Comparison of ENCODE assay signal across 8 cellular contexts in the genomic region with DNA sequence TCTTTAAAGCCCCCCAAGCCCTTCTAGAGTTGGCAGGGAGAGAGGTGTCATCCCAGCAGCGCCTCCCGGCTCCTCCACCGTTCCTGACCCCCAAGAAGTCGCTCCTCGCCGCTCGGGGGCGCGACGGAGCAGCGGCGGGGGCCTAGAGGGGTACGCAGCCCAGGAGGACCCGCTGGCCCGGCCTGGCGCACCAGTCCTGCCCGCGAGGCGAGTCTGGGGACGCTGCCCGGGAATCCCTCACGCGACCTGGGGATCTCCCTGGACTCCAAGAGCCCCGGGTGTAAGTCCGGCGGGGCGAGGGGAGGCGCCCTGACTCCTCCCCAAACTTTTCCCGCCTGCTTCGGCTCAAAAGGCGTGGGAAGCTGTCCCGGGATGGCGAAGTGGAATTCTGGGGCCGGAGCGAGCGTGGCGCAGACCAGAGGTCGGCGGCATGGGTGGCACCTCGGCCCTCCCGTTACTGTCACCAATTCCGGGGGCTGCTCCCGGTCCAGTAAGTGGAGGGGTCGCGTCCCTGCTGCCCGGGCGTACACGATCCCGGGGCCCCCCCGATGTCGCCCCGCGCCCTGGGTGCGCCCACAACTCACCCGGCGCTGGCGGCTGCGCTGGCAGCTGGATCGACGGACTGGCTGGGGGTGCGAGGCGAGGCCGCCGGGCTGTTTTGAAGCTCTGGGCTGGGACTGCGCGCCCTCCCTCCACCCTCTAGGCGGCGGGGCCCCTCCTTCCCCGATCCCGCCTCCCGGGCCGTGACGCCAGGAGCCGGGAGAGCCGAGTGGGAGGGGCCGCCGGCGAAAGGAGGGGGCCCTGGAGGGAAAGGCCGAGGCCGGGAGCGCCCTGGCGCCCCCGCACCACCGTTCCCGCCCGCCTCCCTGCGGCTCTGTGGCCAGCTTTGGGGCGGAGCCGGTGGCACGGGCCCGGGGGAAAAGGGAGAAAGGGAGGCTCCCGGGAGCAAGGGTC. TPM values are rescaled to one million over a fixed set of nuclear protein-coding genes. Genes with fewer than 3 reads are reported as not detected.
DNase-seq lines count a peak whose midpoint lies in the region; ATAC-seq, FAIRE-seq and TF ChIP-seq lines count a peak whose summit lies in the region.

A gene with protein sequence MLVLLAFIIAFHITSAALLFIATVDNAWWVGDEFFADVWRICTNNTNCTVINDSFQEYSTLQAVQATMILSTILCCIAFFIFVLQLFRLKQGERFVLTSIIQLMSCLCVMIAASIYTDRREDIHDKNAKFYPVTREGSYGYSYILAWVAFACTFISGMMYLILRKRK (minus strand): TSS at position 634 of the 954 bp plus-strand sequence. CDS start 32,981 bp downstream, outside the sequence.

- no TSS peak for BruUV-seq in HCT116 (replicated peaks; lab: Mats Ljungman, UMichigan)

- H3K4me1 ChIP-seq in HCT116 (ENCODE audit: control insufficient read depth in 1 of 2, insufficient read depth in 2 of 2, low read length in 2 of 2) (peaks cover 38 to 47% of the 10 kb centered on the region in 2 experiments), RWPE2 (ENCODE audit: insufficient read depth, poor library complexity, severe bottlenecking) (peaks cover 31% of the 10 kb centered on the region)

- no peak for FAIRE-seq in urothelium cell line (lab: Jason Lieb, UNC)

- CTCF ChIA-PET in HCT116 (lab: Charles Lee) = interaction anchor here (1.0 to 1.7 kb wide), 3 partner anchors 13 to 339 kb away, joined by 4 to 7 read pairs (median 4); no protein-coding TSS in a partner anchor

- ATAC-seq in HCT116 = peak; percentile 90
- peak; percentile 77 for ATAC-seq in RWPE2 (ENCODE audit: low read depth)
- ATAC-seq in esophagus mucosa = peak; percentile 85
- ATAC-seq in GM18907 (IDR thresholded peaks at IDR 0.05; ENCODE audit: unreplicated experiment) = no peak
- no peak for ATAC-seq in GM18858 (IDR thresholded peaks at IDR 0.05; ENCODE audit: unreplicated experiment)

- intact Hi-C loops in HCT116 (cut with micrococcal nuclease) = loop anchor here (5.0 kb wide), 2 partner anchors 157 to 337 kb away; no protein-coding TSS in a partner anchor

- H3K27ac Mint-ChIP-seq in mesothelial cell of epicardium = peak within 1 kb of the TSS; percentile 87

- peak within 1 kb of the TSS; percentile 42 for H2AFZ ChIP-seq in HCT116 (ENCODE audit: low read depth, low read length, poor library complexity, severe bottlenecking)

- peak within 1 kb of the TSS; percentile 75 for H3K4me3 Mint-ChIP-seq in mesothelial cell of epicardium

- no peaks in the 10 kb centered on the region for H3K27me3 Mint-ChIP-seq in mesothelial cell of epicardium (ENCODE audit: low read depth)

- H3K4me3 ChIP-seq in AG09309 (ENCODE audit: control insufficient read depth, low read depth, low read length) (peak within 1 kb of the TSS; percentile 64), HCT116 (replicated peaks in 1 of 2; ENCODE audit: low read depth in 1 of 2, low read length in 2 of 2) (peak within 1 kb of the TSS; percentile 68 to 83), RWPE2 (ENCODE audit: severe bottlenecking) (peak within 1 kb of the TSS; percentile 69)

- H3K27ac ChIP-seq in HCT116 (ENCODE audit: low read depth, low read length) = peak within 1 kb of the TSS; percentile 88
- H3K27ac ChIP-seq in RWPE2 (ENCODE audit: poor library complexity, severe bottlenecking) = peak within 1 kb of the TSS; percentile 46

- H3K79me2 ChIP-seq in HCT116 (ENCODE audit: insufficient read depth, low read length) = peaks cover 16% of the 10 kb centered on the region

- POLR2A ChIA-PET in HCT116 (lab: Charles Lee) = interaction anchor here (0.6 to 1.4 kb wide), 3 partner anchors 10 to 1387 kb away, joined by 3 to 4 read pairs (median 3); no protein-coding TSS in a partner anchor

- peaks cover 55% of the 10 kb centered on the region for H3K4me1 Mint-ChIP-seq in mesothelial cell of epicardium

- no peaks in the 10 kb centered on the region for H4K20me1 ChIP-seq in HCT116 (ENCODE audit: insufficient read depth)

- H3K9me3 ChIP-seq in HCT116 (ENCODE audit: control insufficient read depth in 1 of 2, insufficient read depth in 1 of 2, low read depth in 1 of 2, low read length in 2 of 2) (no peaks in the 10 kb centered on the region), RWPE2 (ENCODE audit: severe bottlenecking) (no peaks in the 10 kb centered on the region)

- RAD21 ChIA-PET in HCT116 (lab: Charles Lee; ENCODE audit: low non-redundant PET in 1 of 2, low total read pairs in 2 of 2, uncharacterized antibody in 2 of 2, unreplicated experiment in 2 of 2) = no interaction called here

- TF ChIP-seq CTCF in AG09309 (IDR thresholded peaks at IDR 0.05; ENCODE audit: control insufficient read depth, insufficient read depth, low read depth, low read length, missing control alignments) (peak; percentile 62), HCT116 (IDR thresholded peaks at IDR 0.05 in 2 of 3, conservative IDR thresholded peaks at IDR 0.05 in 1 of 3; ENCODE audit: borderline replicate concordance in 1 of 3, insufficient read depth in 1 of 3, low read depth in 2 of 3, low read length in 2 of 3) (peak; percentile 63 to 82 (median 71); a peak in 5 of 6 replicates), RWPE2 (IDR thresholded peaks at IDR 0.05; ENCODE audit: poor library complexity, severe bottlenecking) (peak; percentile 76), mesothelial cell of epicardium (IDR thresholded peaks at IDR 0.05; ENCODE audit: unreplicated experiment) (no peak)

- H3K27me3 ChIP-seq in HCT116 (ENCODE audit: insufficient read depth, low read length) (no peaks in the 10 kb centered on the region), RWPE2 (ENCODE audit: insufficient read depth, poor library complexity, severe bottlenecking) (no peaks in the 10 kb centered on the region)

- TF ChIP-seq RAD21 in HCT116 (IDR thresholded peaks at IDR 0.05; ENCODE audit: low read depth) = peak; percentile 51; the same call in 1 of the 2 replicates

- H3K9me3 Mint-ChIP-seq in mesothelial cell of epicardium = peaks cover 4% of the 10 kb centered on the region

- no peaks in the 10 kb centered on the region for H3K9me2 ChIP-seq in HCT116 (ENCODE audit: insufficient read depth)

- H3K9ac ChIP-seq in HCT116 (ENCODE audit: low read length) = peak within 1 kb of the TSS; percentile 84

- no peaks in the 10 kb centered on the region for H3K36me3 Mint-ChIP-seq in mesothelial cell of epicardium

- H3K4me2 ChIP-seq in HCT116 (ENCODE audit: low read length) = peak within 1 kb of the TSS; percentile 99

- DNase-seq in AG09309 (ENCODE audit: low read depth) (no peak), HCT116 (ENCODE audit: low read depth, low spot score) (peak; percentile 36), RWPE2 (ENCODE audit: low spot score) (peak; percentile 76), mesothelial cell of epicardium (ENCODE audit: low spot score in 2 of 2, unreplicated experiment in 2 of 2) (peak; percentile 61 to 77), urothelium cell line (ENCODE audit: low spot score) (peak; percentile 97)

- no peak for TF ChIP-seq POLR2A in HCT116 (IDR thresholded peaks at IDR 0.05; ENCODE audit: borderline replicate concordance, extremely low read depth, insufficient read depth, insufficient read length)

- no peaks in the 10 kb centered on the region for H3K36me3 ChIP-seq in HCT116 (ENCODE audit: control insufficient read depth in 1 of 2, insufficient read depth in 2 of 2, low read length in 2 of 2)
- no peaks in the 10 kb centered on the region; the same call in 1 of the 2 replicates for H3K36me3 ChIP-seq in RWPE2 (ENCODE audit: low read depth)

TF ChIP-seq in HCT116, 20 proteins besides CTCF, POLR2A, EP300 and RAD21 (continues in another document):
- TF ChIP-seq YY1 (IDR thresholded peaks at IDR 0.05; ENCODE audit: extremely low read depth, insufficient replicate concordance, low read depth, low read length) (no peak), SRF (IDR thresholded peaks at IDR 0.05; ENCODE audit: low read depth) (no peak), ELF1 (IDR thresholded peaks at IDR 0.05; ENCODE audit: borderline replicate concordance, low read depth) (no peak), EGR1 (IDR thresholded peaks at IDR 0.05; ENCODE audit: low read depth) (peak; percentile 89), POLR2AphosphoS5 (IDR thresholded peaks at IDR 0.05; ENCODE audit: low read depth, low read length) (0 out of 2 replicates have a peak, but pooled peaks have one; percentile 44), JUND (IDR thresholded peaks at IDR 0.05) (no peak), TCF7L2 (IDR thresholded peaks at IDR 0.05; ENCODE audit: borderline replicate concordance, extremely low read depth, insufficient read depth, insufficient read length) (peak; percentile 59), MAX (IDR thresholded peaks at IDR 0.05) (peak; percentile 78), CEBPB (IDR thresholded peaks at IDR 0.05; ENCODE audit: low read depth) (no peak), ZFX (IDR thresholded peaks at IDR 0.05) (peak; percentile 43; the same call in 1 of the 2 replicates), ZNF274 (IDR thresholded peaks at IDR 0.05; ENCODE audit: low read depth, low read length) (no peak), SP1 (IDR thresholded peaks at IDR 0.05; ENCODE audit: low read depth) (peak; percentile 55)
- TF ChIP-seq, protein P1, sequence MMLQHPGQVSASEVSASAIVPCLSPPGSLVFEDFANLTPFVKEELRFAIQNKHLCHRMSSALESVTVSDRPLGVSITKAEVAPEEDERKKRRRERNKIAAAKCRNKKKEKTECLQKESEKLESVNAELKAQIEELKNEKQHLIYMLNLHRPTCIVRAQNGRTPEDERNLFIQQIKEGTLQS (IDR thresholded peaks at IDR 0.05) = no peak
- TF ChIP-seq, protein P2, sequence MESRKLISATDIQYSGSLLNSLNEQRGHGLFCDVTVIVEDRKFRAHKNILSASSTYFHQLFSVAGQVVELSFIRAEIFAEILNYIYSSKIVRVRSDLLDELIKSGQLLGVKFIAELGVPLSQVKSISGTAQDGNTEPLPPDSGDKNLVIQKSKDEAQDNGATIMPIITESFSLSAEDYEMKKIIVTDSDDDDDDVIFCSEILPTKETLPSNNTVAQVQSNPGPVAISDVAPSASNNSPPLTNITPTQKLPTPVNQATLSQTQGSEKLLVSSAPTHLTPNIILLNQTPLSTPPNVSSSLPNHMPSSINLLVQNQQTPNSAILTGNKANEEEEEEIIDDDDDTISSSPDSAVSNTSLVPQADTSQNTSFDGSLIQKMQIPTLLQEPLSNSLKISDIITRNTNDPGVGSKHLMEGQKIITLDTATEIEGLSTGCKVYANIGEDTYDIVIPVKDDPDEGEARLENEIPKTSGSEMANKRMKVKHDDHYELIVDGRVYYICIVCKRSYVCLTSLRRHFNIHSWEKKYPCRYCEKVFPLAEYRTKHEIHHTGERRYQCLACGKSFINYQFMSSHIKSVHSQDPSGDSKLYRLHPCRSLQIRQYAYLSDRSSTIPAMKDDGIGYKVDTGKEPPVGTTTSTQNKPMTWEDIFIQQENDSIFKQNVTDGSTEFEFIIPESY (IDR thresholded peaks at IDR 0.05; ENCODE audit: extremely low read depth, insufficient replicate concordance, low read length) = no peak

RNA-seq across cellular contexts. Expression of the gene that starts here (rescaled TPM):
- 32.6 TPM for total RNA-seq in HCT116 (2021; ENCODE audit: unreplicated experiment)
- 22.0 and 26.1 TPM in 2 replicates for polyA plus RNA-seq in HCT116 (2012)
- total RNA-seq in esophagus mucosa = 208 TPM
- 50.7 to 53.8 TPM (median 51.0 TPM) in 3 replicates for total RNA-seq in mesothelial cell of epicardium

Comparison
In these comparisons a context has a peak if more than half of its experiments do, and no peak if none do; other contexts are left out.
1. ATAC-seq: peak in HCT116 (single experiment), RWPE2 (single experiment) and esophagus mucosa (single experiment); none in GM18907 (single experiment) and GM18858 (single experiment).
2. Peak in every context shown above with its lines, with median percentiles within 50 percentile points of each other: H3K4me3 ChIP-seq.